ENCODE assay signal across 14 cellular contexts in genomic region chr7:22192778-22193177, GRCh38.
A peak's percentile ranks its signal among the peaks of the same experiment; 100 is the strongest.
DNase-seq lines count a peak whose midpoint lies in the region; ATAC-seq, FAIRE-seq and TF ChIP-seq lines count a peak whose summit lies in the region.
"Had no signal": no experiment of that assay in that cellular context is flagged by ENCODE, and none has a peak within 500 bp of the region (broad histone marks: within the 10 kb centered on the region; RNA-seq: fewer than 3 reads in every experiment).

No MANE protein-coding gene starts in this region.

- peaks cover 31% of the 10 kb centered on the region for H3K27me3 ChIP-seq in HUES48 (ENCODE audit: control insufficient read depth, insufficient read depth, low read length)
- peaks cover 0 to 14% (median 0%) of the 10 kb centered on the region in 4 donors for H3K27me3 ChIP-seq in esophagus muscularis mucosa
- no peaks in the 10 kb centered on the region for H3K27me3 ChIP-seq in pancreas
- H3K27me3 ChIP-seq in ascending aorta: no peaks in the 10 kb centered on the region
- H3K27me3 ChIP-seq: breast epithelium had no signal

- no peak for TF ChIP-seq EP300 in esophagus muscularis mucosa (IDR thresholded peaks at IDR 0.05)

- H3K4me1 ChIP-seq in HUES48 (ENCODE audit: control insufficient read depth, insufficient read depth, low read length) (peaks cover 54% of the 10 kb centered on the region), esophagus muscularis mucosa (peaks cover 0 to 12% (median 7%) of the 10 kb centered on the region in 4 donors), pancreas (peaks cover 0 to 18% (median 11%) of the 10 kb centered on the region in 3 donors), ascending aorta (peaks cover 0 to 8% of the 10 kb centered on the region in 2 donors)
- H3K4me1 ChIP-seq: breast epithelium had no signal

- H3K9ac ChIP-seq in HUES48 (ENCODE audit: low read depth, low read length): no peak overlapping the region

- TF ChIP-seq CTCF in esophagus muscularis mucosa (IDR thresholded peaks at IDR 0.05) (no peak), pancreas (IDR thresholded peaks at IDR 0.05) (no peak), ascending aorta (IDR thresholded peaks at IDR 0.05) (no peak)

- DNase-seq in NCI-H510A (lab: John Stamatoyannopoulos, UW) (peak; percentile 11), esophagus muscularis mucosa (ENCODE audit: extremely low spot score) (no peak), pancreas (peak in 2 of 6 donors; percentile 23 to 61), ascending aorta (ENCODE audit: low spot score in 2 of 2) (no peak), NCI-H1048 (lab: John Stamatoyannopoulos, UW) (no peak)
- DNase-seq in activated naive CD4-positive, alpha-beta T cell treated with Interleukin-2 at 50 U/mL for 16 hours: no peak
- DNase-seq: NCI-H187 treated with DMSO at 0.1 percent for 48 hours; stimulated activated CD4-positive, alpha-beta T cell treated with anti-CD3 and anti-CD28 coated beads, Interleukin-4, amount 100 ng/mL, for 4 hours had no signal

- intact Hi-C loops in esophagus muscularis mucosa (cut with DNase I) (no loop called here), pancreas (cut with DNase I) (no loop called here), ascending aorta (cut with DNase I) (loop anchor here (5.0 kb wide), 2 partner anchors 35 to 65 kb away; no protein-coding TSS in a partner anchor)

- H3K36me3 ChIP-seq in HUES48 (ENCODE audit: control insufficient read depth, insufficient read depth, low read length) (peaks cover 4% of the 10 kb centered on the region; the same call in 1 of the 2 replicates), esophagus muscularis mucosa (peaks cover 0 to 33% (median 4%) of the 10 kb centered on the region in 4 donors), pancreas (no peaks in the 10 kb centered on the region), ascending aorta (peaks cover 0 to 26% of the 10 kb centered on the region in 2 donors)
- H3K36me3 ChIP-seq: breast epithelium had no signal

- no peak for TF ChIP-seq POLR2A in esophagus muscularis mucosa (IDR thresholded peaks at IDR 0.05; ENCODE audit: low read depth)

- H3K27ac ChIP-seq in HUES48 (ENCODE audit: low read depth, low read length) (no peak overlapping the region), esophagus muscularis mucosa (replicated peaks in 1 of 4) (no peak overlapping the region), pancreas (peak overlapping the region in 2 of 4 donors; percentile 66 to 80), ascending aorta (peak overlapping the region in 1 of 2 donors; percentile 58)
- H3K27ac ChIP-seq: breast epithelium, C4-2B, epithelial cell of prostate had no signal

- H3K9me3 ChIP-seq in HUES48 (ENCODE audit: control insufficient read depth, insufficient read depth, low read length): no peaks in the 10 kb centered on the region
- H3K9me3 ChIP-seq in esophagus muscularis mucosa: no peaks in the 10 kb centered on the region
- H3K9me3 ChIP-seq in pancreas: no peaks in the 10 kb centered on the region
- no peaks in the 10 kb centered on the region for H3K9me3 ChIP-seq in ascending aorta
- H3K9me3 ChIP-seq: breast epithelium had no signal

- WGBS in esophagus muscularis mucosa: 64% methylated on average over 4 of the region's 4 CpGs
- 31 to 36% methylated on average over 4 of the region's 4 CpGs for WGBS in pancreas, 2 donors

- no peak for FAIRE-seq in pancreas (lab: Jason Lieb, UNC)
- FAIRE-seq: HepG2, RCC 7860 had no signal

- H3K4me3 ChIP-seq in HUES48 (ENCODE audit: low read depth, low read length): peak overlapping the region; percentile 67
- H3K4me3 ChIP-seq in esophagus muscularis mucosa: peak overlapping the region; percentile 30 to 54 (median 44)
- H3K4me3 ChIP-seq in pancreas: peak overlapping the region; percentile 5 to 46 (median 24)
- H3K4me3 ChIP-seq in ascending aorta: peak overlapping the region in 1 of 2 donors; percentile 62

- ATAC-seq in pancreas: peak; percentile 49 to 67 (median 59)
- ATAC-seq: HepG2 had no signal
